ENCODE assay signal across 1 cellular context in genomic region chr21:26844258-26845065, GRCh38.
A peak's percentile ranks its signal among the peaks of the same experiment; 100 is the strongest.
TF ChIP-seq lines count a peak whose summit lies in the region.

No MANE protein-coding gene starts in this region.

TF ChIP-seq in H1, 55 proteins besides CTCF, POLR2A, EP300 and RAD21 (continued from another document):
- TF ChIP-seq ATF3 (IDR thresholded peaks at IDR 0.05; ENCODE audit: insufficient read depth, low read depth, low read length) = no peak
- TF ChIP-seq POLR2AphosphoS5 (IDR thresholded peaks at IDR 0.05; ENCODE audit: low read depth, low read length) = no peak; the same call in 1 of the 2 replicates
- peak; percentile 67 for TF ChIP-seq KDM4A (IDR thresholded peaks at IDR 0.05; ENCODE audit: low read depth, low read length, severe bottlenecking)
- TF ChIP-seq SP4 (IDR thresholded peaks at IDR 0.05; ENCODE audit: low read length) = no peak
- TF ChIP-seq TAF7 (optimal IDR thresholded peaks at IDR 0.05; ENCODE audit: borderline replicate concordance, low read depth, low read length) = no peak
- TF ChIP-seq SIN3A (conservative IDR thresholded peaks at IDR 0.05 in 1 of 2, IDR thresholded peaks at IDR 0.05 in 1 of 2; ENCODE audit: low read depth in 1 of 2, low read length in 2 of 2) = no peak
- no peak for TF ChIP-seq ASH2L (IDR thresholded peaks at IDR 0.05; ENCODE audit: low read length)
- TF ChIP-seq MAFK (IDR thresholded peaks at IDR 0.05; ENCODE audit: low read depth, low read length) = no peak
- no peak for TF ChIP-seq CBX8 (IDR thresholded peaks at IDR 0.05; ENCODE audit: borderline replicate concordance, low read depth, low read length)
- no peak for TF ChIP-seq HDAC6 (IDR thresholded peaks at IDR 0.05; ENCODE audit: low read depth, low read length)
- TF ChIP-seq KDM1A (IDR thresholded peaks at IDR 0.05; ENCODE audit: borderline replicate concordance, low read length) = no peak
- peak; percentile 16; the same call in 1 of the 2 replicates for TF ChIP-seq SUZ12 (IDR thresholded peaks at IDR 0.05; ENCODE audit: low read length)
- no peak for TF ChIP-seq EZH2 (IDR thresholded peaks at IDR 0.05; ENCODE audit: low read depth, low read length, severe bottlenecking)
- peak; percentile 1; the same call in 1 of the 2 replicates for TF ChIP-seq PHF8 (conservative IDR thresholded peaks at IDR 0.05; ENCODE audit: low read depth, low read length)
- no peak for TF ChIP-seq TAF1 (IDR thresholded peaks at IDR 0.05; ENCODE audit: low read depth, low read length)
- no peak for TF ChIP-seq FOSL1 (IDR thresholded peaks at IDR 0.05; ENCODE audit: insufficient read depth, low read depth, low read length)
- TF ChIP-seq CTBP2 (IDR thresholded peaks at IDR 0.05; ENCODE audit: borderline replicate concordance, insufficient read depth, insufficient read length, low read length) = peak; percentile 37
- TF ChIP-seq TEAD4 (IDR thresholded peaks at IDR 0.05; ENCODE audit: low read depth, low read length) = no peak
- no peak for TF ChIP-seq TBP (IDR thresholded peaks at IDR 0.05; ENCODE audit: low read depth, low read length)
- TF ChIP-seq E2F6 (IDR thresholded peaks at IDR 0.05) = peak; percentile 97
- TF ChIP-seq SIX5 (IDR thresholded peaks at IDR 0.05; ENCODE audit: low read depth, low read length) = no peak
TF ChIP-seq in H1: peak in this region for 10.
